ENCODE assay signal across 8 cellular contexts in the genomic region with DNA sequence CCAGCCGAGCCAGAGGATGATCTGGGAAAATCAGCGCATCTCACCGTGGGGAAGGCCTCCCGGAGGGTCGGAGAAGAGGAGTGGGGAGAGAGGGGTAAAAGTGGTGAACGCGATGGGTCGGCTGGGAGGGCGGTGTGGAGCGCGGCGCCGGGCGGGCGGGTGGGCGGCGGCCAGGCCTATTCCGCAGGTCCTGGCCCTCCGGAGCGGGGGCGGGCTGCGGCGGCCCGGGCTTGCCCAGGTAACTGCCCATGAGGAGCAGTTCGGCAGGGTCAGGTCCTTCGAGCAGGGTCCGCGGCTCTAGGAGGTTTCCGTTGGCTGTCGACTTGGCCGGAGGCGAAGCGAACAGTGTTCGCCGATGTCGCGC. TPM values are rescaled to one million over a fixed set of nuclear protein-coding genes. Genes with fewer than 3 reads are reported as not detected.
DNase-seq lines count a peak whose midpoint lies in the region; ATAC-seq and TF ChIP-seq lines count a peak whose summit lies in the region.
"Not testable (repeated sequence)": the region's sequence is repeated elsewhere in the genome, so short reads cannot be mapped to it uniquely, and the experiment has no call there.

No MANE protein-coding gene starts in this region.

- not testable (repeated sequence) for H3K27me3 ChIP-seq in GM23338 (ENCODE audit: insufficient read depth); mammary epithelial cell (ENCODE audit: insufficient read depth, low read length); thymus (ENCODE audit: control insufficient read depth, insufficient read depth)

- not testable (repeated sequence) for H3K4me1 ChIP-seq in ES-I3 (ENCODE audit: insufficient read depth, low read length); GM23338 (ENCODE audit: insufficient read depth); mammary epithelial cell (ENCODE audit: insufficient read depth, low read length); thymus (ENCODE audit: control insufficient read depth, insufficient read depth, low read length)

- WGBS in mammary epithelial cell (ENCODE audit: low coverage, missing lambda C conversion rate): 0% methylated on average over 3 of the region's 37 CpGs
- WGBS in thymus: under 1% methylated on average over 20 of the region's 37 CpGs

- DNase-seq in GM23338 (ENCODE audit: low spot score); mammary epithelial cell; left cardiac atrium: not testable (repeated sequence)

- H4K20me1 ChIP-seq in GM23338 (replicated peaks; ENCODE audit: insufficient read depth); mammary epithelial cell (ENCODE audit: insufficient read depth, low read length): not testable (repeated sequence)

- H3K36me3 Mint-ChIP-seq in GM23338 (ENCODE audit: low read depth): peaks cover 36% of the 10 kb centered on the region
- peaks cover 30% of the 10 kb centered on the region for H3K36me3 Mint-ChIP-seq in nephron (ENCODE audit: low read depth)

- not testable (repeated sequence) for H2AFZ ChIP-seq in GM23338; mammary epithelial cell (ENCODE audit: low read depth, low read length)

- H3K27ac Mint-ChIP-seq in GM23338: peak overlapping the region; percentile 83; the same call in 1 of the 2 replicates
- H3K27ac Mint-ChIP-seq in nephron: peak overlapping the region in 2 of 3 experiments; percentile 90 to 91

- H3K4me3 ChIP-seq in GM23338 (peak overlapping the region; percentile 77), WI38 (ENCODE audit: low read depth, low read length) (peak overlapping the region; percentile 43), mammary epithelial cell (replicated peaks in 1 of 3; ENCODE audit: insufficient read depth in 1 of 3, low read depth in 2 of 3, low read length in 3 of 3) (peak overlapping the region in 2 of 3 experiments; percentile 46 to 47), thymus (ENCODE audit: low read length) (peak overlapping the region; percentile 34)

- H3K4me3 Mint-ChIP-seq in GM23338 (peak overlapping the region; percentile 90), nephron (peak overlapping the region; percentile 91 to 94 (median 93))

- not testable (repeated sequence) for H3K9me2 ChIP-seq in GM23338 (ENCODE audit: insufficient read depth)

- not testable (repeated sequence) for H3K9me3 ChIP-seq in ES-I3 (ENCODE audit: control insufficient read depth, insufficient read depth, low read length); mammary epithelial cell (replicated peaks; ENCODE audit: insufficient read depth, low read length); thymus (ENCODE audit: control insufficient read depth)

- H3K27ac ChIP-seq in GM23338 (ENCODE audit: low read depth); mammary epithelial cell (ENCODE audit: insufficient read depth, low read depth, low read length); thymus (ENCODE audit: low read depth): not testable (repeated sequence)

- H3F3A ChIP-seq in GM23338 (replicated peaks; ENCODE audit: low read depth): not testable (repeated sequence)

- H3K9me3 Mint-ChIP-seq in GM23338, nephron: not testable (repeated sequence)

- ATAC-seq in GM23338: peak; percentile 71
- peak; percentile 31 for ATAC-seq in HG03457 (IDR thresholded peaks at IDR 0.05; ENCODE audit: unreplicated experiment)
- peak; percentile 51 to 81 for ATAC-seq in left cardiac atrium

- CTCF ChIA-PET in mammary epithelial cell (lab: Charles Lee; ENCODE audit: low non-redundant PET): not testable (repeated sequence)

- H3K9ac ChIP-seq in ES-I3 (ENCODE audit: low read depth, low read length) (peak overlapping the region; percentile 36; the same call in 1 of the 2 replicates), mammary epithelial cell (ENCODE audit: insufficient read depth, low read length) (peak overlapping the region; percentile 40)

- BruUV-seq in mammary epithelial cell (replicated peaks; lab: Mats Ljungman, UMichigan): TSS peak; percentile 41

- H3K36me3 ChIP-seq in ES-I3 (ENCODE audit: insufficient read depth, low read length): peaks cover 16% of the 10 kb centered on the region
- H3K36me3 ChIP-seq in GM23338 (ENCODE audit: insufficient read depth): peaks cover 13% of the 10 kb centered on the region
- H3K36me3 ChIP-seq in mammary epithelial cell (ENCODE audit: insufficient read depth, low read length): peaks cover 16% of the 10 kb centered on the region
- peaks cover 21% of the 10 kb centered on the region for H3K36me3 ChIP-seq in thymus (ENCODE audit: control insufficient read depth, insufficient read depth)

- H3K4me1 Mint-ChIP-seq in GM23338, nephron: not testable (repeated sequence)

- H3K27me3 Mint-ChIP-seq in GM23338 (ENCODE audit: insufficient read depth, low read depth, poor library complexity); nephron (ENCODE audit: low read depth): not testable (repeated sequence)

- H3K4me2 ChIP-seq in GM23338 (peak overlapping the region; percentile 75), mammary epithelial cell (ENCODE audit: insufficient read depth, low read depth, low read length) (peak overlapping the region; percentile 36)

- in situ Hi-C loops in mammary epithelial cell (cut with MboI; ENCODE audit: low sequenced_read_pairs in 2 of 2): not testable (repeated sequence)

- H3K79me2 ChIP-seq in GM23338 (replicated peaks; ENCODE audit: insufficient read depth): not testable (repeated sequence)
- peaks cover 27% of the 10 kb centered on the region for H3K79me2 ChIP-seq in mammary epithelial cell (ENCODE audit: insufficient read depth, low read length)

- dilution Hi-C loops in mammary epithelial cell (cut with HindIII; ENCODE audit: low sequenced_read_pairs): not testable (repeated sequence)

- not testable (repeated sequence) for TF ChIP-seq CTCF in GM23338 (conservative IDR thresholded peaks at IDR 0.05; ENCODE audit: low read depth in 2 of 2); WI38 (IDR thresholded peaks at IDR 0.05; ENCODE audit: low read depth, low read length); mammary epithelial cell (conservative IDR thresholded peaks at IDR 0.05 in 1 of 2, IDR thresholded peaks at IDR 0.05 in 1 of 2; ENCODE audit: extremely low read depth in 1 of 2, insufficient read depth in 1 of 2, low read depth in 1 of 2, low read length in 2 of 2); nephron (IDR thresholded peaks at IDR 0.05; ENCODE audit: unreplicated experiment in 3 of 3)

- intact Hi-C loops in mammary epithelial cell (cut with micrococcal nuclease); left cardiac atrium (cut with DNase I): not testable (repeated sequence)

RNA-seq across cellular contexts. Expression of gene POM121C, which starts 44.0 kb away (rescaled TPM):
- 36.9 and 44.0 TPM in 2 replicates for total RNA-seq in GM23338 (2014; rRNA removed; shearing (Covaris generic))
- polyA plus RNA-seq in GM23338 (2016; fragmentation: Nextera tagmentation; extraction: Ambion mirVana): 40.8 and 41.5 TPM in 2 replicates
- 10 to 100 TPM; 16.3 to 58.0 TPM for total RNA-seq in mammary epithelial cell
- 19.5 TPM for polyA plus RNA-seq in mammary epithelial cell
- 264 TPM for polyA minus RNA-seq in mammary epithelial cell
- total RNA-seq in left cardiac atrium: 10 to 100 TPM; 25.3 to 35.5 TPM
- polyA plus RNA-seq in thymus: 15.4 TPM

RNA-seq across cellular contexts. Expression of gene TRIM73, which starts 46.7 kb away (rescaled TPM):
- total RNA-seq in GM23338 (2014; rRNA removed; shearing (Covaris generic)): 0.31 and 0.54 TPM in 2 replicates
- polyA plus RNA-seq in GM23338 (2016; fragmentation: Nextera tagmentation; extraction: Ambion mirVana) (0.96 and 1.2 TPM in 2 replicates), mammary epithelial cell (0.08 TPM), thymus (9.9 TPM)
- total RNA-seq in mammary epithelial cell (1 to 10 TPM; 1.8 to 2.9 TPM), left cardiac atrium (1 to 10 TPM in 1 of 2 donors, under 1 TPM in 1; 0.74 to 2.7 TPM)
- polyA minus RNA-seq in mammary epithelial cell: not detected

RNA-seq across cellular contexts. Expression of gene SPDYE5, which starts 50.0 kb away (rescaled TPM):
- not detected in 2 replicates for total RNA-seq in GM23338 (2014; rRNA removed; shearing (Covaris generic))
- polyA plus RNA-seq in GM23338 (2016; fragmentation: Nextera tagmentation; extraction: Ambion mirVana) (1.2 and 1.8 TPM in 2 replicates), mammary epithelial cell (not detected), thymus (0.09 TPM)
- total RNA-seq in mammary epithelial cell (not detected), left cardiac atrium (not detected)
- polyA minus RNA-seq in mammary epithelial cell: not detected
